8 cellular contexts compared by ENCODE assay signal in the genomic region with DNA sequence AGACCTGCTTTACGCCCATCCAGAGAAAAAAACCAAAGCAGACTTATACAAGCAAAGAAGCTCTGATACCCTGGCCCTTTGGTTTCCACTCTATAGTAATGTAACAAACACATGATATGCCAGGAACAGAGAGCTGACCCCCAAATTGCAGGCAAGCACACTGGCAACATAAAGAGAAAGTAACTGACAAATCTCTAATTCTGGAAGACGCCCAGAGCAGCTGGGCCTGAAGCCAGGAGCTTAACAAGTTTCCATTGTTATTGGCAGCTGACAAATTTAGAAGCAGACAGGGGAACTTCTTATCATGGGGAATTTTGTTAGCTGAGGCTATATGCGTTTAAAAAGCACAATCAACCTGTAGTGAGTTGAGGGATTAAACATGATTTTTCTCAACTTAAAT.
DNase-seq lines count a peak whose midpoint lies in the region; ATAC-seq lines count a peak whose summit lies in the region.

No MANE protein-coding gene starts in this region.

- ATAC-seq in GM18861 (IDR thresholded peaks at IDR 0.05; ENCODE audit: unreplicated experiment) (no peak), GM18907 (IDR thresholded peaks at IDR 0.05; ENCODE audit: unreplicated experiment) (no peak)

- DNase-seq in Ammon's horn (ENCODE audit: low spot score) (peak; percentile 90), NCI-H2171 (lab: John Stamatoyannopoulos, UW) (peak; percentile 27), cerebellum (ENCODE audit: low spot score) (peak; percentile 23), lung microvascular endothelial cell (ENCODE audit: low read depth in 2 of 2) (peak; percentile 86 to 90), DMS53 (lab: John Stamatoyannopoulos, UW) (no peak), amniotic stem cell (lab: John Stamatoyannopoulos, UW) (no peak)

Comparison
In these comparisons a context has a peak if more than half of its experiments do, and no peak if none do; other contexts are left out.
1. DNase-seq: peak in Ammon's horn (single experiment), NCI-H2171 (single experiment), cerebellum (single experiment) and lung microvascular endothelial cell (2 of 2); none in DMS53 (single experiment) and amniotic stem cell (single experiment).